In the genomic region with DNA sequence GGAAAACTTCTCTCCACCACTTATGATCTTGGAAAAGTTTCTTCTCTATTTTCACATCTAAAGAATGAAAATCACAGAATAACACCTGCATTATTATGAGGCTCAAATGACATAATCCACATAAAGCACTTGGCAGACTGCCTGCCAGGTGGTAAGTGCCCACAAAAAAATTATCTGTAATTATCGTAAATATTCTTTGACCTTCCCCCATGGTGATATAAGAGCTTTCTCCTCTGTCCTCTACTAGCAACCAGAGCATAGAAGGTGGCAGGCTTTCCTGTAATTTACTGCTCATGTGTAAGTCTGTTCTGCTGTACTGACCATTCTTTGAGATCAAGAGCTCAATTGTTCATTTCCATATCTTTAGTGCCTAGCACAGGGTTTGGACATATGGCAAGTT, we compare ENCODE assay signal across 1 cellular context.
TF ChIP-seq lines count a peak whose summit lies in the region.

No MANE protein-coding gene starts in this region.

TF ChIP-seq in K562, 482 proteins besides CTCF, POLR2A, EP300 and RAD21 (continued from another document):
- TF ChIP-seq, protein P1, sequence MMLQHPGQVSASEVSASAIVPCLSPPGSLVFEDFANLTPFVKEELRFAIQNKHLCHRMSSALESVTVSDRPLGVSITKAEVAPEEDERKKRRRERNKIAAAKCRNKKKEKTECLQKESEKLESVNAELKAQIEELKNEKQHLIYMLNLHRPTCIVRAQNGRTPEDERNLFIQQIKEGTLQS (IDR thresholded peaks at IDR 0.05), result no peak
- TF ChIP-seq, protein P1 (CRISPR knock-in tag; conservative IDR thresholded peaks at IDR 0.05), result no peak
- TF ChIP-seq, protein P2, sequence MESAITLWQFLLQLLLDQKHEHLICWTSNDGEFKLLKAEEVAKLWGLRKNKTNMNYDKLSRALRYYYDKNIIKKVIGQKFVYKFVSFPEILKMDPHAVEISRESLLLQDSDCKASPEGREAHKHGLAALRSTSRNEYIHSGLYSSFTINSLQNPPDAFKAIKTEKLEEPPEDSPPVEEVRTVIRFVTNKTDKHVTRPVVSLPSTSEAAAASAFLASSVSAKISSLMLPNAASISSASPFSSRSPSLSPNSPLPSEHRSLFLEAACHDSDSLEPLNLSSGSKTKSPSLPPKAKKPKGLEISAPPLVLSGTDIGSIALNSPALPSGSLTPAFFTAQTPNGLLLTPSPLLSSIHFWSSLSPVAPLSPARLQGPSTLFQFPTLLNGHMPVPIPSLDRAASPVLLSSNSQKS (CRISPR knock-in tag; IDR thresholded peaks at IDR 0.05), result no peak
- TF ChIP-seq GTF2E2 (tag; IDR thresholded peaks at IDR 0.05) (no peak), ARNT (IDR thresholded peaks at IDR 0.05) (peak in 1 of 2 experiments; percentile 29; a peak in 1 of 4 replicates), KDM5B (IDR thresholded peaks at IDR 0.05; ENCODE audit: insufficient replicate concordance, low read depth, low read length) (peak; percentile 29), ARHGAP35 (IDR thresholded peaks at IDR 0.05; ENCODE audit: partially characterized antibody) (no peak), NFIC (IDR thresholded peaks at IDR 0.05) (peak; percentile 39), ZNF224 (CRISPR knock-in tag; IDR thresholded peaks at IDR 0.05) (no peak), TAL1 (IDR thresholded peaks at IDR 0.05) (no peak), HNRNPH1 (optimal IDR thresholded peaks at IDR 0.05; ENCODE audit: low read depth, low read length) (no peak), PHB (CRISPR knock-in tag; IDR thresholded peaks at IDR 0.05) (no peak), ZNF644 (tag; IDR thresholded peaks at IDR 0.05; ENCODE audit: low read depth) (no peak), SAFB (IDR thresholded peaks at IDR 0.05; ENCODE audit: borderline replicate concordance, low read depth, low read length) (no peak), ESRRA (IDR thresholded peaks at IDR 0.05; ENCODE audit: borderline replicate concordance, low read depth) (no peak), PURB (CRISPR knock-in tag; IDR thresholded peaks at IDR 0.05; ENCODE audit: low read depth) (no peak), ETV6 (IDR thresholded peaks at IDR 0.05; ENCODE audit: borderline replicate concordance in 1 of 2, low read depth in 2 of 2, low read length in 1 of 2) (no peak), ETV6 (CRISPR knock-in tag; IDR thresholded peaks at IDR 0.05; ENCODE audit: borderline replicate concordance) (no peak), PHB2 (IDR thresholded peaks at IDR 0.05; ENCODE audit: low read depth) (no peak), FOXK2 (conservative IDR thresholded peaks at IDR 0.05 in 1 of 2, IDR thresholded peaks at IDR 0.05 in 1 of 2; ENCODE audit: low read depth in 2 of 2) (0 out of 4 replicates have a peak, but pooled peaks of 1 of the 2 experiments have one; percentile 8), ZNF24 (IDR thresholded peaks at IDR 0.05) (no peak)
- TF ChIP-seq, protein P3, sequence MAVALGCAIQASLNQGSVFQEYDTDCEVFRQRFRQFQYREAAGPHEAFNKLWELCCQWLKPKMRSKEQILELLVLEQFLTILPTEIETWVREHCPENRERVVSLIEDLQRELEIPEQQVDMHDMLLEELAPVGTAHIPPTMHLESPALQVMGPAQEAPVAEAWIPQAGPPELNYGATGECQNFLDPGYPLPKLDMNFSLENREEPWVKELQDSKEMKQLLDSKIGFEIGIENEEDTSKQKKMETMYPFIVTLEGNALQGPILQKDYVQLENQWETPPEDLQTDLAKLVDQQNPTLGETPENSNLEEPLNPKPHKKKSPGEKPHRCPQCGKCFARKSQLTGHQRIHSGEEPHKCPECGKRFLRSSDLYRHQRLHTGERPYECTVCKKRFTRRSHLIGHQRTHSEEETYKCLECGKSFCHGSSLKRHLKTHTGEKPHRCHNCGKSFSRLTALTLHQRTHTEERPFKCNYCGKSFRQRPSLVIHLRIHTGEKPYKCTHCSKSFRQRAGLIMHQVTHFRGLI (CRISPR knock-in tag; IDR thresholded peaks at IDR 0.05), result no peak
- TF ChIP-seq, protein P4, sequence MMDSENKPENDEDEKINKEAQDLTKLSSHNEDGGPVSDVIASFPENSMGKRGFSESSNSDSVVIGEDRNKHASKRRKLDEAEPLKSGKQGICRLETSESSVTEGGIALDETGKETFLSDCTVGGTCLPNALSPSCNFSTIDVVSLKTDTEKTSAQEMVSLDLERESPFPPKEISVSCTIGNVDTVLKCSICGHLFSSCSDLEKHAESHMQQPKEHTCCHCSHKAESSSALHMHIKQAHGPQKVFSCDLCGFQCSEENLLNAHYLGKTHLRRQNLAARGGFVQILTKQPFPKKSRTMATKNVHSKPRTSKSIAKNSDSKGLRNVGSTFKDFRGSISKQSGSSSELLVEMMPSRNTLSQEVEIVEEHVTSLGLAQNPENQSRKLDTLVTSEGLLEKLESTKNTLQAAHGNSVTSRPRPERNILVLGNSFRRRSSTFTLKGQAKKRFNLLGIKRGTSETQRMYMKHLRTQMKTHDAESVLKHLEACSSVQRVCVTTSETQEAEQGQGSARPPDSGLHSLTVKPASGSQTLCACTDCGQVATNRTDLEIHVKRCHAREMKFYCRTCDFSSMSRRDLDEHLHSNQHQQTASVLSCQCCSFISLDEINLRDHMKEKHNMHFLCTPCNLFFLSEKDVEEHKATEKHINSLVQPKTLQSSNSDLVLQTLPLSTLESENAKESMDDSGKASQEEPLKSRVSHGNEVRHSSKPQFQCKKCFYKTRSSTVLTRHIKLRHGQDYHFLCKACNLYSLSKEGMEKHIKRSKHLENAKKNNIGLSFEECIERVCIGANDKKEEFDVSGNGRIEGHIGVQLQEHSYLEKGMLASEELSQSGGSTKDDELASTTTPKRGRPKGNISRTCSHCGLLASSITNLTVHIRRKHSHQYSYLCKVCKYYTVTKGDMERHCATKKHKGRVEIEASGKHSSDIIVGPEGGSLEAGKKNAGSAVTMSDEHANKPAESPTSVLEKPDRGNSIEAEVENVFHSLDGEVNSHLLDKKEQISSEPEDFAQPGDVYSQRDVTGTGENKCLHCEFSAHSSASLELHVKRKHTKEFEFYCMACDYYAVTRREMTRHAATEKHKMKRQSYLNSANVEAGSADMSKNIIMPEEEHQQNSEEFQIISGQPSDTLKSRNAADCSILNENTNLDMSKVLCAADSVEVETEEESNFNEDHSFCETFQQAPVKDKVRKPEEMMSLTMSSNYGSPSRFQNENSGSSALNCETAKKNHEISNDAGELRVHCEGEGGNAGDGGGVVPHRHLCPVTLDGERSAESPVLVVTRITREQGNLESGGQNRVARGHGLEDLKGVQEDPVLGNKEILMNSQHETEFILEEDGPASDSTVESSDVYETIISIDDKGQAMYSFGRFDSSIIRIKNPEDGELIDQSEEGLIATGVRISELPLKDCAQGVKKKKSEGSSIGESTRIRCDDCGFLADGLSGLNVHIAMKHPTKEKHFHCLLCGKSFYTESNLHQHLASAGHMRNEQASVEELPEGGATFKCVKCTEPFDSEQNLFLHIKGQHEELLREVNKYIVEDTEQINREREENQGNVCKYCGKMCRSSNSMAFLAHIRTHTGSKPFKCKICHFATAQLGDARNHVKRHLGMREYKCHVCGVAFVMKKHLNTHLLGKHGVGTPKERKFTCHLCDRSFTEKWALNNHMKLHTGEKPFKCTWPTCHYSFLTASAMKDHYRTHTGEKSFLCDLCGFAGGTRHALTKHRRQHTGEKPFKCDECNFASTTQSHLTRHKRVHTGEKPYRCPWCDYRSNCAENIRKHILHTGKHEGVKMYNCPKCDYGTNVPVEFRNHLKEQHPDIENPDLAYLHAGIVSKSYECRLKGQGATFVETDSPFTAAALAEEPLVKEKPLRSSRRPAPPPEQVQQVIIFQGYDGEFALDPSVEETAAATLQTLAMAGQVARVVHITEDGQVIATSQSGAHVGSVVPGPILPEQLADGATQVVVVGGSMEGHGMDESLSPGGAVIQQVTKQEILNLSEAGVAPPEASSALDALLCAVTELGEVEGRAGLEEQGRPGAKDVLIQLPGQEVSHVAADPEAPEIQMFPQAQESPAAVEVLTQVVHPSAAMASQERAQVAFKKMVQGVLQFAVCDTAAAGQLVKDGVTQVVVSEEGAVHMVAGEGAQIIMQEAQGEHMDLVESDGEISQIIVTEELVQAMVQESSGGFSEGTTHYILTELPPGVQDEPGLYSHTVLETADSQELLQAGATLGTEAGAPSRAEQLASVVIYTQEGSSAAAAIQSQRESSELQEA (IDR thresholded peaks at IDR 0.05; ENCODE audit: low read depth), result no peak
- TF ChIP-seq, protein P5, sequence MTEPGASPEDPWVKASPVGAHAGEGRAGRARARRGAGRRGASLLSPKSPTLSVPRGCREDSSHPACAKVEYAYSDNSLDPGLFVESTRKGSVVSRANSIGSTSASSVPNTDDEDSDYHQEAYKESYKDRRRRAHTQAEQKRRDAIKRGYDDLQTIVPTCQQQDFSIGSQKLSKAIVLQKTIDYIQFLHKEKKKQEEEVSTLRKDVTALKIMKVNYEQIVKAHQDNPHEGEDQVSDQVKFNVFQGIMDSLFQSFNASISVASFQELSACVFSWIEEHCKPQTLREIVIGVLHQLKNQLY (CRISPR knock-in tag; conservative IDR thresholded peaks at IDR 0.05), result no peak
